In the genomic region with DNA sequence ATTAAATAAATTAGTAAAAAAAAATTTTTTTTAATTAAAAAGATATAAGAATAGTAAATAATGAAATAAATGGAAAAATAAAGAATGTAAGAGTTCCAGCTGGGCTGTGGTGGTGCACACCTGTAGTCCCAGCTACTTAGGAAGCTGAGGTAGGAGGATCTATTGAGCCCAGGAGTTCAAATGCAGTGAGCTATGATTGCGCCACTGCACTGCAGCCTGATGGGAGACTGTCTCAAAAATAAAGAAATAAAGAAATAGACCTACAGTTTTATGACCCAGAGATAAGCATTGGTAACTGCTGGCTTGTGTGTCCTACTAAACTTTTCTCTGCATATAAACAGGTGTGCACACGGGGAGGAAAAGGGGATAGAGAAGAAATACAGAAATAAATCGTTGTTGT, we compare ENCODE assay signal across 8 cellular contexts. TPM values are rescaled to one million over a fixed set of nuclear protein-coding genes. Genes with fewer than 3 reads are reported as not detected.
A peak's percentile ranks its signal among the peaks of the same experiment; 100 is the strongest.
DNase-seq lines count a peak whose midpoint lies in the region; ATAC-seq, FAIRE-seq and TF ChIP-seq lines count a peak whose summit lies in the region.

No MANE protein-coding gene starts in this region.

- H3K9ac ChIP-seq in kidney (ENCODE audit: low read length in 2 of 2): peak overlapping the region in 1 of 2 donors; percentile 77

- no peak for ATAC-seq in activated naive CD4-positive, alpha-beta T cell treated with anti-CD3 and anti-CD28 coated beads, Interleukin-2, amount 50 U/mL, for 72 hours
- ATAC-seq in activated T-helper 17 cell treated with anti-CD3 and anti-CD28 coated beads, Interleukin-2, amount 50 U/mL, for 72 hours (replicated peaks): no peak
- no peak for ATAC-seq in HG03432 (IDR thresholded peaks at IDR 0.05; ENCODE audit: unreplicated experiment)

- DNase-seq in activated naive CD4-positive, alpha-beta T cell treated with anti-CD3 and anti-CD28 coated beads for 36 hours: no peak
- DNase-seq in activated naive CD4-positive, alpha-beta T cell treated with anti-CD3 and anti-CD28 coated beads, Interleukin-2, amount 50 U/mL, for 72 hours (ENCODE audit: low spot score in 2 of 2): no peak
- DNase-seq in kidney (no peak), tibial artery (no peak), NCI-H2029 treated with DMSO at 0.1 percent for 48 hours (lab: John Stamatoyannopoulos, UW) (no peak), COR-L47 (lab: John Stamatoyannopoulos, UW) (no peak)

- intact Hi-C loops in activated naive CD4-positive, alpha-beta T cell treated with anti-CD3 and anti-CD28 coated beads for 36 hours (cut with micrococcal nuclease): loop anchor here (2.0 kb wide), 4 partner anchors 62 to 320 kb away; a partner anchor contains a TSS
- intact Hi-C loops in kidney (cut with DNase I) (no loop called here), tibial artery (cut with DNase I; ENCODE audit: low total_unique reads) (loop anchor here (10.0 kb wide), 1 partner anchor 328 kb away; no protein-coding TSS in a partner anchor)

- H3K36me3 ChIP-seq in kidney (ENCODE audit: control insufficient read depth in 1 of 2, insufficient read depth in 2 of 2, low read length in 2 of 2) (no peaks in the 10 kb centered on the region), tibial artery (no peaks in the 10 kb centered on the region)

- H3K27me3 Mint-ChIP-seq in activated naive CD4-positive, alpha-beta T cell treated with anti-CD3 and anti-CD28 coated beads for 36 hours (ENCODE audit: low read depth): no peaks in the 10 kb centered on the region
- no peaks in the 10 kb centered on the region for H3K27me3 Mint-ChIP-seq in activated T-helper 17 cell treated with anti-CD3 and anti-CD28 coated beads, Interleukin-2, amount 50 U/mL, for 72 hours

- peak overlapping the region; percentile 48 to 59 for H3K4me3 ChIP-seq in kidney (ENCODE audit: low read length in 2 of 2)
- peak overlapping the region; percentile 37 to 45 for H3K4me3 ChIP-seq in tibial artery

- H3K9me3 Mint-ChIP-seq in activated naive CD4-positive, alpha-beta T cell treated with anti-CD3 and anti-CD28 coated beads for 36 hours: peaks cover 2% of the 10 kb centered on the region
- H3K9me3 Mint-ChIP-seq in activated naive CD4-positive, alpha-beta T cell treated with anti-CD3 and anti-CD28 coated beads, Interleukin-2, amount 50 U/mL, for 72 hours: peaks cover 3 to 5% of the 10 kb centered on the region in 2 donors
- peaks cover 5% of the 10 kb centered on the region for H3K9me3 Mint-ChIP-seq in activated T-helper 17 cell treated with anti-CD3 and anti-CD28 coated beads, Interleukin-2, amount 50 U/mL, for 72 hours

- TF ChIP-seq CTCF in kidney (IDR thresholded peaks at IDR 0.05; ENCODE audit: borderline replicate concordance, extremely low read depth, insufficient read depth) (no peak), tibial artery (IDR thresholded peaks at IDR 0.05) (no peak)

- peak overlapping the region in 1 of 2 donors; percentile 80 for H3K27ac ChIP-seq in kidney (ENCODE audit: low read depth in 2 of 2, low read length in 2 of 2)
- peak overlapping the region; percentile 68 to 75 for H3K27ac ChIP-seq in tibial artery

- no peaks in the 10 kb centered on the region for H3K27me3 ChIP-seq in tibial artery

- peaks cover 33% of the 10 kb centered on the region for H3K4me1 Mint-ChIP-seq in activated naive CD4-positive, alpha-beta T cell treated with anti-CD3 and anti-CD28 coated beads for 36 hours (ENCODE audit: low read depth)
- peaks cover 34% of the 10 kb centered on the region for H3K4me1 Mint-ChIP-seq in activated T-helper 17 cell treated with anti-CD3 and anti-CD28 coated beads, Interleukin-2, amount 50 U/mL, for 72 hours

- peak overlapping the region; percentile 62 for H3K4me3 Mint-ChIP-seq in activated naive CD4-positive, alpha-beta T cell treated with anti-CD3 and anti-CD28 coated beads for 36 hours
- peak overlapping the region; percentile 88 for H3K4me3 Mint-ChIP-seq in activated T-helper 17 cell treated with anti-CD3 and anti-CD28 coated beads, Interleukin-2, amount 50 U/mL, for 72 hours

- no peaks in the 10 kb centered on the region for H3K36me3 Mint-ChIP-seq in activated naive CD4-positive, alpha-beta T cell treated with anti-CD3 and anti-CD28 coated beads for 36 hours (ENCODE audit: low read depth)
- H3K36me3 Mint-ChIP-seq in activated naive CD4-positive, alpha-beta T cell treated with anti-CD3 and anti-CD28 coated beads, Interleukin-2, amount 50 U/mL, for 72 hours: peaks cover 4 to 6% of the 10 kb centered on the region in 2 donors
- peaks cover 14% of the 10 kb centered on the region for H3K36me3 Mint-ChIP-seq in activated T-helper 17 cell treated with anti-CD3 and anti-CD28 coated beads, Interleukin-2, amount 50 U/mL, for 72 hours (ENCODE audit: low read depth)

- H3K9me3 ChIP-seq in kidney (ENCODE audit: control insufficient read depth in 1 of 2, low read length in 2 of 2) (no peaks in the 10 kb centered on the region), tibial artery (no peaks in the 10 kb centered on the region)

- H3K4me1 ChIP-seq in kidney (ENCODE audit: control insufficient read depth in 1 of 2, insufficient read depth in 1 of 2, low read depth in 1 of 2, low read length in 2 of 2): peaks cover 6 to 8% of the 10 kb centered on the region in 2 donors
- H3K4me1 ChIP-seq in tibial artery: peaks cover 0 to 25% (median 13%) of the 10 kb centered on the region in 4 donors

- CTCF ChIA-PET in activated naive CD4-positive, alpha-beta T cell treated with anti-CD3 and anti-CD28 coated beads for 36 hours (lab: Charles Lee): interaction anchor here (0.6 to 1.7 kb wide), 13 partner anchors 13 to 264 kb away, joined by 3 to 18 read pairs (median 3); a partner anchor contains a TSS

- no peak for FAIRE-seq in kidney (lab: Jason Lieb, UNC)

- no peak overlapping the region for H3K27ac Mint-ChIP-seq in activated naive CD4-positive, alpha-beta T cell treated with anti-CD3 and anti-CD28 coated beads for 36 hours
- H3K27ac Mint-ChIP-seq in activated naive CD4-positive, alpha-beta T cell treated with anti-CD3 and anti-CD28 coated beads, Interleukin-2, amount 50 U/mL, for 72 hours: peak overlapping the region in 1 of 2 donors; percentile 65
- H3K27ac Mint-ChIP-seq in activated T-helper 17 cell treated with anti-CD3 and anti-CD28 coated beads, Interleukin-2, amount 50 U/mL, for 72 hours: peak overlapping the region; percentile 84

RNA-seq across cellular contexts. Expression of a gene that starts 7.8 kb away (rescaled TPM):
- total RNA-seq in activated naive CD4-positive, alpha-beta T cell treated with anti-CD3 and anti-CD28 coated beads for 36 hours: 10 to 100 TPM; 18.8 to 20.6 TPM
- total RNA-seq in activated naive CD4-positive, alpha-beta T cell treated with anti-CD3 and anti-CD28 coated beads, Interleukin-2, amount 50 U/mL, for 72 hours: 10 to 100 TPM; 28.7 to 65.1 TPM
- 10 to 100 TPM; 33.5 to 76.6 TPM for total RNA-seq in activated T-helper 17 cell treated with anti-CD3 and anti-CD28 coated beads, Interleukin-2, amount 50 U/mL, for 72 hours
- 9.2 TPM for total RNA-seq in kidney
- 5.1 TPM for polyA plus RNA-seq in kidney (ENCODE audit: insufficient read depth, low read depth, low replicate concordance)

RNA-seq across cellular contexts. Expression of a gene that starts 28.3 kb away (rescaled TPM):
- total RNA-seq in activated naive CD4-positive, alpha-beta T cell treated with anti-CD3 and anti-CD28 coated beads for 36 hours: not detected
- not detected for total RNA-seq in activated naive CD4-positive, alpha-beta T cell treated with anti-CD3 and anti-CD28 coated beads, Interleukin-2, amount 50 U/mL, for 72 hours
- total RNA-seq in activated T-helper 17 cell treated with anti-CD3 and anti-CD28 coated beads, Interleukin-2, amount 50 U/mL, for 72 hours: not detected
- not detected for total RNA-seq in kidney
- not detected for polyA plus RNA-seq in kidney (ENCODE audit: insufficient read depth, low read depth, low replicate concordance)

RNA-seq across cellular contexts. Expression of a gene that starts 41.7 kb away (rescaled TPM):
- total RNA-seq in activated naive CD4-positive, alpha-beta T cell treated with anti-CD3 and anti-CD28 coated beads for 36 hours: 100 to 1,000 TPM; 108 to 115 TPM
- total RNA-seq in activated naive CD4-positive, alpha-beta T cell treated with anti-CD3 and anti-CD28 coated beads, Interleukin-2, amount 50 U/mL, for 72 hours: 100 to 1,000 TPM in 1 of 2 donors, 10 to 100 TPM in 1; 93.9 to 121 TPM
- 100 to 1,000 TPM in 1 of 2 donors, 10 to 100 TPM in 1; 86.7 to 110 TPM for total RNA-seq in activated T-helper 17 cell treated with anti-CD3 and anti-CD28 coated beads, Interleukin-2, amount 50 U/mL, for 72 hours
- 45.6 TPM for total RNA-seq in kidney
- polyA plus RNA-seq in kidney (ENCODE audit: insufficient read depth, low read depth, low replicate concordance): 37.5 TPM

RNA-seq across cellular contexts. Expression of a gene that starts 46.2 kb away (rescaled TPM):
- not detected for total RNA-seq in activated naive CD4-positive, alpha-beta T cell treated with anti-CD3 and anti-CD28 coated beads for 36 hours
- not detected for total RNA-seq in activated naive CD4-positive, alpha-beta T cell treated with anti-CD3 and anti-CD28 coated beads, Interleukin-2, amount 50 U/mL, for 72 hours
- not detected for total RNA-seq in activated T-helper 17 cell treated with anti-CD3 and anti-CD28 coated beads, Interleukin-2, amount 50 U/mL, for 72 hours
- total RNA-seq in kidney: 1,188 TPM
- polyA plus RNA-seq in kidney (ENCODE audit: insufficient read depth, low read depth, low replicate concordance): 1,180 TPM

RNA-seq across cellular contexts. Expression of a gene that starts 52.8 kb away (rescaled TPM):
- total RNA-seq in activated naive CD4-positive, alpha-beta T cell treated with anti-CD3 and anti-CD28 coated beads for 36 hours: under 1 TPM in 1 of 2 experiments, not detected in 1; 0.25 TPM
- total RNA-seq in activated naive CD4-positive, alpha-beta T cell treated with anti-CD3 and anti-CD28 coated beads, Interleukin-2, amount 50 U/mL, for 72 hours: 1 to 10 TPM in 1 of 2 donors, under 1 TPM in 1; 0.99 to 3.8 TPM
- 1 to 10 TPM; 2.1 to 6.5 TPM for total RNA-seq in activated T-helper 17 cell treated with anti-CD3 and anti-CD28 coated beads, Interleukin-2, amount 50 U/mL, for 72 hours
- total RNA-seq in kidney: 90.9 TPM
- 14.3 TPM for polyA plus RNA-seq in kidney (ENCODE audit: insufficient read depth, low read depth, low replicate concordance)
